Comparison of ENCODE assay signal across 18 cellular contexts in genomic region chr19:46872967-46873366, GRCh38. TPM values are rescaled to one million over a fixed set of nuclear protein-coding genes. Genes with fewer than 3 reads are reported as not detected.
DNase-seq lines count a peak whose midpoint lies in the region; TF ChIP-seq lines count a peak whose summit lies in the region.
"Had no signal": no experiment of that assay in that cellular context is flagged by ENCODE, and none has a peak within 500 bp of the region (broad histone marks: within the 10 kb centered on the region; RNA-seq: fewer than 3 reads in every experiment).

No MANE protein-coding gene starts in this region.

- BruUV-seq in PC-9 (replicated peaks; lab: Mats Ljungman, UMichigan): no TSS peak

- POLR2A ChIA-PET in PC-9 (lab: Charles Lee; ENCODE audit: unreplicated experiment): no interaction called here
- POLR2A ChIA-PET in activated CD4-positive, alpha-beta memory T cell treated with anti-CD3 and anti-CD28 coated beads for 36 hours (lab: Charles Lee): no interaction called here

- H3K36me3 ChIP-seq in PC-9 (ENCODE audit: low read depth) (peaks cover 15% of the 10 kb centered on the region; the same call in 1 of the 2 replicates), endodermal cell (ENCODE audit: control insufficient read depth, insufficient read depth, low read length) (no peaks in the 10 kb centered on the region), neural progenitor cell (no peaks in the 10 kb centered on the region)

- H3K27me3 Mint-ChIP-seq in endodermal cell (ENCODE audit: insufficient read depth): no peaks in the 10 kb centered on the region
- H3K27me3 Mint-ChIP-seq in neural progenitor cell (ENCODE audit: insufficient read depth, low read depth): no peaks in the 10 kb centered on the region
- no peaks in the 10 kb centered on the region for H3K27me3 Mint-ChIP-seq in activated CD4-positive, alpha-beta memory T cell treated with anti-CD3 and anti-CD28 coated beads for 36 hours
- H3K27me3 Mint-ChIP-seq: CD8-positive, alpha-beta memory T cell had no signal

- H3K4me3 Mint-ChIP-seq in endodermal cell: no peak overlapping the region
- no peak overlapping the region for H3K4me3 Mint-ChIP-seq in neural progenitor cell
- H3K4me3 Mint-ChIP-seq in activated CD4-positive, alpha-beta memory T cell treated with anti-CD3 and anti-CD28 coated beads for 36 hours: no peak overlapping the region
- H3K4me3 Mint-ChIP-seq: CD8-positive, alpha-beta memory T cell had no signal

- peaks cover 34% of the 10 kb centered on the region; the same call in 1 of the 2 replicates for H3F3A ChIP-seq in PC-9 (ENCODE audit: insufficient read depth, low read depth)
- H3F3A ChIP-seq in neural progenitor cell (ENCODE audit: low read depth): no peaks in the 10 kb centered on the region

- H3K27me3 ChIP-seq in PC-9 (ENCODE audit: insufficient read depth, low read depth): no peaks in the 10 kb centered on the region
- peaks cover 5% of the 10 kb centered on the region for H3K27me3 ChIP-seq in endodermal cell (ENCODE audit: control insufficient read depth, insufficient read depth, low read length, poor library complexity, severe bottlenecking)
- no peaks in the 10 kb centered on the region for H3K27me3 ChIP-seq in neural progenitor cell
- H3K27me3 ChIP-seq: BLaER1 treated with 17β-estradiol and CSF1 and Interleukin-3, amounts not matched to agents 10 nM and 100 nM had no signal

- WGBS in endodermal cell (ENCODE audit: insufficient coverage in 1 of 2, insufficient read length in 1 of 2), 2 experiments: 75 to 82% methylated on average over 3 to 4 of the region's 4 CpGs

- peaks cover 13% of the 10 kb centered on the region for H4K20me1 ChIP-seq in PC-9 (ENCODE audit: insufficient read depth)
- H4K20me1 ChIP-seq in neural progenitor cell (ENCODE audit: low read depth): peaks cover 45% of the 10 kb centered on the region

- H3K79me2 ChIP-seq in PC-9 (ENCODE audit: low read depth): peaks cover 92% of the 10 kb centered on the region
- peaks cover 100% of the 10 kb centered on the region for H3K79me2 ChIP-seq in neural progenitor cell (ENCODE audit: low read depth)

- H3K4me3 ChIP-seq in PC-9: no peak overlapping the region
- no peak overlapping the region for H3K4me3 ChIP-seq in endodermal cell (ENCODE audit: low read length)
- H3K4me3 ChIP-seq in neural progenitor cell: no peak overlapping the region
- H3K4me3 ChIP-seq: BLaER1 treated with 17β-estradiol and CSF1 and Interleukin-3, amounts not matched to agents 10 nM and 100 nM had no signal

- peaks cover 15% of the 10 kb centered on the region for H3K4me1 Mint-ChIP-seq in endodermal cell
- peaks cover 7% of the 10 kb centered on the region for H3K4me1 Mint-ChIP-seq in neural progenitor cell
- peaks cover 6% of the 10 kb centered on the region for H3K4me1 Mint-ChIP-seq in activated CD4-positive, alpha-beta memory T cell treated with anti-CD3 and anti-CD28 coated beads for 36 hours (ENCODE audit: low read depth)

- peaks cover 62% of the 10 kb centered on the region for H3K4me1 ChIP-seq in PC-9 (replicated peaks; ENCODE audit: insufficient read depth)
- peaks cover 7% of the 10 kb centered on the region for H3K4me1 ChIP-seq in endodermal cell (ENCODE audit: control insufficient read depth, insufficient read depth, low read length)
- H3K4me1 ChIP-seq in neural progenitor cell: no peaks in the 10 kb centered on the region

- CTCF ChIA-PET in PC-9 (lab: Charles Lee): interaction anchor here (0.5 kb wide), 1 partner anchor 206 kb away, joined by 11 read pairs; no protein-coding TSS in a partner anchor
- CTCF ChIA-PET in activated CD4-positive, alpha-beta memory T cell treated with anti-CD3 and anti-CD28 coated beads for 36 hours (lab: Charles Lee): interaction anchor here (1.0 kb wide), 1 partner anchor 371 kb away, joined by 7 read pairs; no protein-coding TSS in a partner anchor

- H3K9me3 Mint-ChIP-seq in endodermal cell (no peaks in the 10 kb centered on the region), neural progenitor cell (no peaks in the 10 kb centered on the region)
- no peaks in the 10 kb centered on the region for H3K9me3 Mint-ChIP-seq in activated CD4-positive, alpha-beta memory T cell treated with anti-CD3 and anti-CD28 coated beads for 36 hours
- H3K9me3 Mint-ChIP-seq: CD8-positive, alpha-beta memory T cell had no signal

- H2AFZ ChIP-seq in PC-9: no peak overlapping the region
- no peak overlapping the region for H2AFZ ChIP-seq in neural progenitor cell (replicated peaks)

- H3K9me2 ChIP-seq in PC-9 (ENCODE audit: insufficient read depth): no peaks in the 10 kb centered on the region

- H3K27ac ChIP-seq in 22Rv1 (peak overlapping the region; percentile 43; the same call in 1 of the 2 replicates), PC-9 (peak overlapping the region; percentile 66), endodermal cell (ENCODE audit: low read depth, low read length) (no peak overlapping the region), neural progenitor cell (peak overlapping the region; percentile 37)
- H3K27ac ChIP-seq: BLaER1 treated with 17β-estradiol and CSF1 and Interleukin-3, amounts not matched to agents 10 nM and 100 nM had no signal

- no peak overlapping the region for H3K27ac Mint-ChIP-seq in endodermal cell
- H3K27ac Mint-ChIP-seq in neural progenitor cell: no peak overlapping the region
- H3K27ac Mint-ChIP-seq in activated CD4-positive, alpha-beta memory T cell treated with anti-CD3 and anti-CD28 coated beads for 36 hours: no peak overlapping the region

- intact Hi-C loops in PC-9 (cut with micrococcal nuclease; ENCODE audit: unreplicated experiment): no loop called here
- intact Hi-C loops in activated CD4-positive, alpha-beta memory T cell treated with anti-CD3 and anti-CD28 coated beads for 36 hours (cut with micrococcal nuclease): no loop called here

- TF ChIP-seq CTCF in 22Rv1 (IDR thresholded peaks at IDR 0.05) (no peak), PC-9 (conservative IDR thresholded peaks at IDR 0.05) (no peak), endodermal cell (conservative IDR thresholded peaks at IDR 0.05) (no peak), neural progenitor cell (IDR thresholded peaks at IDR 0.05) (no peak)

- H3K4me2 ChIP-seq in PC-9: peak overlapping the region; percentile 57; the same call in 1 of the 2 replicates
- H3K4me2 ChIP-seq in neural progenitor cell: no peak overlapping the region
- H3K4me2 ChIP-seq: BLaER1 treated with 17β-estradiol and CSF1 and Interleukin-3, amounts not matched to agents 10 nM and 100 nM had no signal

- no peak for DNase-seq in PC-9
- peak; percentile 33 for DNase-seq in endodermal cell
- no peak for DNase-seq in neural progenitor cell (ENCODE audit: low spot score)
- DNase-seq in KG1 (lab: John Stamatoyannopoulos, UW): no peak
- DNase-seq in activated CD4-positive, alpha-beta memory T cell treated with anti-CD3 and anti-CD28 coated beads for 36 hours: no peak
- DNase-seq in NOMO-1 treated with dmso at 0.1 percent for 144 hours (lab: John Stamatoyannopoulos, UW; ENCODE audit: unreplicated experiment): no peak
- no peak for DNase-seq in OCI-M1 (lab: John Stamatoyannopoulos, UW)
- DNase-seq: CD8-positive, alpha-beta memory T cell; DMS79 treated with DMSO at 0.1 percent for 48 hours; GOT3; KBM-7; NCI-H1417; NCI-H187; NCI-H2107; NCI-H510A treated with DMSO at 0.1 percent for 48 hours; NCI-H774 had no signal

- H3K9me3 ChIP-seq in PC-9 (ENCODE audit: insufficient read depth, low read depth): no peaks in the 10 kb centered on the region
- H3K9me3 ChIP-seq in endodermal cell (ENCODE audit: control insufficient read depth, low read length): no peaks in the 10 kb centered on the region
- H3K9me3 ChIP-seq in neural progenitor cell (ENCODE audit: low read depth): no peaks in the 10 kb centered on the region
- H3K9me3 ChIP-seq: BLaER1 treated with 17β-estradiol and CSF1 and Interleukin-3, amounts not matched to agents 10 nM and 100 nM had no signal

- no peak overlapping the region for H3K9ac ChIP-seq in endodermal cell (ENCODE audit: extremely low read depth, low read length, poor library complexity, severe bottlenecking)
- H3K9ac ChIP-seq in neural progenitor cell: no peak overlapping the region
- H3K9ac ChIP-seq: BLaER1 treated with 17β-estradiol and CSF1 and Interleukin-3, amounts not matched to agents 10 nM and 100 nM had no signal

- peaks cover 4% of the 10 kb centered on the region for H3K36me3 Mint-ChIP-seq in endodermal cell (ENCODE audit: low read depth)
- H3K36me3 Mint-ChIP-seq in neural progenitor cell: peaks cover 13% of the 10 kb centered on the region
- H3K36me3 Mint-ChIP-seq in activated CD4-positive, alpha-beta memory T cell treated with anti-CD3 and anti-CD28 coated beads for 36 hours: no peaks in the 10 kb centered on the region

RNA-seq across cellular contexts. Expression of gene ARHGAP35, which starts 12.2 kb away (rescaled TPM):
- 87.8 and 104 TPM in 2 replicates for total RNA-seq in PC-9 (2021)
- 10 to 100 TPM; 41.4 to 41.6 TPM for total RNA-seq in endodermal cell
- polyA plus RNA-seq in endodermal cell (2013, experiment 1 of 2): 42.6 TPM
- polyA plus RNA-seq in endodermal cell (2013, experiment 2 of 2): 40.6 TPM
- 38.4 and 43.3 TPM in 2 replicates for total RNA-seq in neural progenitor cell (ENCODE audit: low replicate concordance)
- 10 to 100 TPM; 17.8 to 18.5 TPM for total RNA-seq in activated CD4-positive, alpha-beta memory T cell treated with anti-CD3 and anti-CD28 coated beads for 36 hours

RNA-seq across cellular contexts. Expression of gene AP2S1, which starts 22.3 kb away (rescaled TPM):
- total RNA-seq in PC-9 (2021): 332 and 411 TPM in 2 replicates
- 100 to 1,000 TPM; 162 to 214 TPM for total RNA-seq in endodermal cell
- polyA plus RNA-seq in endodermal cell (2013, experiment 1 of 2): 187 TPM
- 181 TPM for polyA plus RNA-seq in endodermal cell (2013, experiment 2 of 2)
- 104 and 120 TPM in 2 replicates for total RNA-seq in neural progenitor cell (ENCODE audit: low replicate concordance)
- 100 to 1,000 TPM; 108 to 117 TPM for total RNA-seq in activated CD4-positive, alpha-beta memory T cell treated with anti-CD3 and anti-CD28 coated beads for 36 hours
